In genomic region chr10:23656735-23657134, GRCh38 we compare ENCODE assay signal across 10 cellular contexts.
DNase-seq lines count a peak whose midpoint lies in the region; ATAC-seq and TF ChIP-seq lines count a peak whose summit lies in the region.
"Had no signal": no experiment of that assay in that cellular context is flagged by ENCODE, and none has a peak within 500 bp of the region (broad histone marks: within the 10 kb centered on the region; RNA-seq: fewer than 3 reads in every experiment).

No MANE protein-coding gene starts in this region.

- TF ChIP-seq RAD21 in Ishikawa (IDR thresholded peaks at IDR 0.05; ENCODE audit: low read depth) = peak; percentile 37; the same call in 1 of the 2 replicates

- H3K27ac Mint-ChIP-seq in chondrocyte (ENCODE audit: unreplicated experiment) (no peak overlapping the region), nephron progenitor cell (no peak overlapping the region)
- H3K27ac Mint-ChIP-seq in activated T-cell treated with anti-CD3 and anti-CD28 coated beads, Interleukin-2, amount 50 U/mL, for 72 hours = no peak overlapping the region
- no peak overlapping the region for H3K27ac Mint-ChIP-seq in activated naive CD4-positive, alpha-beta T cell treated with anti-CD3 and anti-CD28 coated beads, Interleukin-2, amount 10 ng/mL, durations not matched to agents 7 days and 5 days
- H3K27ac Mint-ChIP-seq: IgD-negative memory B cell had no signal

- no peaks in the 10 kb centered on the region for H3K36me3 Mint-ChIP-seq in chondrocyte (ENCODE audit: low read depth)
- no peaks in the 10 kb centered on the region for H3K36me3 Mint-ChIP-seq in nephron progenitor cell (ENCODE audit: low read depth)
- H3K36me3 Mint-ChIP-seq in activated T-cell treated with anti-CD3 and anti-CD28 coated beads, Interleukin-2, amount 50 U/mL, for 72 hours (ENCODE audit: insufficient read depth in 2 of 2) = no peaks in the 10 kb centered on the region
- H3K36me3 Mint-ChIP-seq in activated naive CD4-positive, alpha-beta T cell treated with anti-CD3 and anti-CD28 coated beads, Interleukin-2, amount 10 ng/mL, durations not matched to agents 7 days and 5 days = no peaks in the 10 kb centered on the region
- H3K36me3 Mint-ChIP-seq: IgD-negative memory B cell had no signal

- H3K27me3 Mint-ChIP-seq in chondrocyte (ENCODE audit: low read depth) (no peaks in the 10 kb centered on the region), nephron progenitor cell (ENCODE audit: low read depth, poor library complexity) (peaks cover 18% of the 10 kb centered on the region)
- H3K27me3 Mint-ChIP-seq in activated T-cell treated with anti-CD3 and anti-CD28 coated beads, Interleukin-2, amount 50 U/mL, for 72 hours (ENCODE audit: low read depth) = peaks cover 8% of the 10 kb centered on the region
- peaks cover 4% of the 10 kb centered on the region for H3K27me3 Mint-ChIP-seq in activated naive CD4-positive, alpha-beta T cell treated with anti-CD3 and anti-CD28 coated beads, Interleukin-2, amount 10 ng/mL, durations not matched to agents 7 days and 5 days

- DNase-seq in DMS53 (lab: John Stamatoyannopoulos, UW) (peak; percentile 50), chondrocyte (ENCODE audit: low spot score) (no peak), nephron progenitor cell (no peak)
- DNase-seq in activated T-cell treated with anti-CD3 and anti-CD28 coated beads, Interleukin-2, amount 50 U/mL, for 72 hours = no peak
- DNase-seq in activated CD4-positive, CD25-positive, alpha-beta regulatory T cell (lab: John Stamatoyannopoulos, UW) = no peak
- DNase-seq in activated naive CD4-positive, alpha-beta T cell treated with anti-CD3 and anti-CD28 coated beads, Interleukin-2, amount 10 ng/mL, durations not matched to agents 7 days and 5 days = no peak
- no peak for DNase-seq in activated CD4-positive, alpha-beta T cell treated with anti-CD3 and anti-CD28 coated beads for 1 hour
- DNase-seq: activated T-cell treated with anti-CD3 and anti-CD28 coated beads, Interleukin-2, amount 50 U/mL, for 48 hours had no signal

- H3K4me3 Mint-ChIP-seq in chondrocyte (ENCODE audit: unreplicated experiment) (no peak overlapping the region), nephron progenitor cell (no peak overlapping the region)
- no peak overlapping the region for H3K4me3 Mint-ChIP-seq in activated T-cell treated with anti-CD3 and anti-CD28 coated beads, Interleukin-2, amount 50 U/mL, for 72 hours
- H3K4me3 Mint-ChIP-seq in activated naive CD4-positive, alpha-beta T cell treated with anti-CD3 and anti-CD28 coated beads, Interleukin-2, amount 10 ng/mL, durations not matched to agents 7 days and 5 days = no peak overlapping the region
- H3K4me3 Mint-ChIP-seq: IgD-negative memory B cell had no signal

- ATAC-seq in activated T-cell treated with anti-CD3 and anti-CD28 coated beads, Interleukin-2, amount 50 U/mL, for 72 hours (replicated peaks in 1 of 2) = no peak

- CTCF ChIA-PET in activated naive CD4-positive, alpha-beta T cell treated with anti-CD3 and anti-CD28 coated beads, Interleukin-2, amount 10 ng/mL, durations not matched to agents 7 days and 5 days (lab: Charles Lee) = interaction anchor here (0.9 to 2.1 kb wide), 3 partner anchors 141 to 366 kb away, joined by 3 to 6 read pairs (median 5); no protein-coding TSS in a partner anchor

- H3K4me1 Mint-ChIP-seq in chondrocyte (ENCODE audit: low read depth) (no peaks in the 10 kb centered on the region), nephron progenitor cell (peaks cover 10% of the 10 kb centered on the region)
- H3K4me1 Mint-ChIP-seq in activated T-cell treated with anti-CD3 and anti-CD28 coated beads, Interleukin-2, amount 50 U/mL, for 72 hours (ENCODE audit: low read depth) = no peaks in the 10 kb centered on the region
- H3K4me1 Mint-ChIP-seq in activated naive CD4-positive, alpha-beta T cell treated with anti-CD3 and anti-CD28 coated beads, Interleukin-2, amount 10 ng/mL, durations not matched to agents 7 days and 5 days = no peaks in the 10 kb centered on the region

- TF ChIP-seq CTCF in chondrocyte (IDR thresholded peaks at IDR 0.05) (peak; percentile 27), nephron progenitor cell (IDR thresholded peaks at IDR 0.05) (peak; percentile 67)

- H3K9me3 Mint-ChIP-seq in chondrocyte (ENCODE audit: low read depth) = no peaks in the 10 kb centered on the region
- no peaks in the 10 kb centered on the region for H3K9me3 Mint-ChIP-seq in nephron progenitor cell
- H3K9me3 Mint-ChIP-seq in activated T-cell treated with anti-CD3 and anti-CD28 coated beads, Interleukin-2, amount 50 U/mL, for 72 hours = no peaks in the 10 kb centered on the region
- no peaks in the 10 kb centered on the region for H3K9me3 Mint-ChIP-seq in activated naive CD4-positive, alpha-beta T cell treated with anti-CD3 and anti-CD28 coated beads, Interleukin-2, amount 10 ng/mL, durations not matched to agents 7 days and 5 days

- TF ChIP-seq EP300 in Ishikawa (IDR thresholded peaks at IDR 0.05; ENCODE audit: borderline replicate concordance) = no peak

TF ChIP-seq in Ishikawa, 13 proteins besides CTCF, POLR2A, EP300 and RAD21:
- TF ChIP-seq CREB1 (IDR thresholded peaks at IDR 0.05; ENCODE audit: low read depth) = no peak
- no peak for TF ChIP-seq FOXM1 (IDR thresholded peaks at IDR 0.05; ENCODE audit: borderline replicate concordance, low read depth)
- TF ChIP-seq TEAD4 (IDR thresholded peaks at IDR 0.05) = no peak
- no peak for TF ChIP-seq NFIC (IDR thresholded peaks at IDR 0.05)
- TF ChIP-seq TCF12 (IDR thresholded peaks at IDR 0.05; ENCODE audit: low read depth) = no peak
- no peak for TF ChIP-seq CEBPB (IDR thresholded peaks at IDR 0.05)
- no peak for TF ChIP-seq YY1 (IDR thresholded peaks at IDR 0.05; ENCODE audit: low read depth)
- TF ChIP-seq REST (IDR thresholded peaks at IDR 0.05; ENCODE audit: low read depth) = no peak
- no peak for TF ChIP-seq TAF1 (IDR thresholded peaks at IDR 0.05; ENCODE audit: low read depth)
- TF ChIP-seq, protein P1, sequence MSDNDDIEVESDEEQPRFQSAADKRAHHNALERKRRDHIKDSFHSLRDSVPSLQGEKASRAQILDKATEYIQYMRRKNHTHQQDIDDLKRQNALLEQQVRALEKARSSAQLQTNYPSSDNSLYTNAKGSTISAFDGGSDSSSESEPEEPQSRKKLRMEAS (IDR thresholded peaks at IDR 0.05) = no peak
- TF ChIP-seq USF1 (IDR thresholded peaks at IDR 0.05) = no peak
- TF ChIP-seq ZBTB7A (IDR thresholded peaks at IDR 0.05; ENCODE audit: low read depth) = no peak
- TF ChIP-seq EGR1 (IDR thresholded peaks at IDR 0.05) = no peak
